In genomic region chr7:50387351-50387750, GRCh38 we compare ENCODE assay signal across 16 cellular contexts.
"Had no signal": no experiment of that assay in that cellular context is flagged by ENCODE, and none has a peak within 500 bp of the region (broad histone marks: within the 10 kb centered on the region; RNA-seq: fewer than 3 reads in every experiment).

No MANE protein-coding gene starts in this region.

- H3K9me3 ChIP-seq: esophagus muscularis mucosa, spleen, tibial artery had no signal

- H3K4me3 Mint-ChIP-seq: dendritic cell treated with granulocyte-macrophage colony-stimulating factor and Interleukin-4, amounts not matched to agents 40 ng/mL and 50 ng/mL, for 4 days; memory B cell; naive B cell had no signal

- DNase-seq: activated CD4-positive, alpha-beta T cell treated with anti-CD3 and anti-CD28 coated beads, Interleukin-2, amount 50 U/mL, for 4 hours; activated gamma-delta T cell treated with Interleukin-2 at 50 U/mL for 16 hours; activated T-cell treated with anti-CD3 and anti-CD28 coated beads, Interleukin-2, amount 50 U/mL, for 1 hour; effector CD8-positive, alpha-beta T cell; naive B cell; nucleus accumbens; spleen; stimulated activated CD4-positive, alpha-beta T cell treated with anti-CD3 and anti-CD28 coated beads, Interleukin-4, amount 100 ng/mL, for 4 hours; stimulated activated naive CD4-positive, alpha-beta T cell; substantia nigra; T-helper 1 cell; T1000; tibial artery had no signal

- H3K27ac Mint-ChIP-seq: dendritic cell treated with granulocyte-macrophage colony-stimulating factor and Interleukin-4, amounts not matched to agents 40 ng/mL and 50 ng/mL, for 4 days had no signal

- H3K9me3 Mint-ChIP-seq: dendritic cell treated with granulocyte-macrophage colony-stimulating factor and Interleukin-4, amounts not matched to agents 40 ng/mL and 50 ng/mL, for 4 days; memory B cell; naive B cell had no signal

- H3K27me3 Mint-ChIP-seq: dendritic cell treated with granulocyte-macrophage colony-stimulating factor and Interleukin-4, amounts not matched to agents 40 ng/mL and 50 ng/mL, for 4 days; memory B cell; naive B cell had no signal
